8 cellular contexts compared by ENCODE assay signal in the genomic region with DNA sequence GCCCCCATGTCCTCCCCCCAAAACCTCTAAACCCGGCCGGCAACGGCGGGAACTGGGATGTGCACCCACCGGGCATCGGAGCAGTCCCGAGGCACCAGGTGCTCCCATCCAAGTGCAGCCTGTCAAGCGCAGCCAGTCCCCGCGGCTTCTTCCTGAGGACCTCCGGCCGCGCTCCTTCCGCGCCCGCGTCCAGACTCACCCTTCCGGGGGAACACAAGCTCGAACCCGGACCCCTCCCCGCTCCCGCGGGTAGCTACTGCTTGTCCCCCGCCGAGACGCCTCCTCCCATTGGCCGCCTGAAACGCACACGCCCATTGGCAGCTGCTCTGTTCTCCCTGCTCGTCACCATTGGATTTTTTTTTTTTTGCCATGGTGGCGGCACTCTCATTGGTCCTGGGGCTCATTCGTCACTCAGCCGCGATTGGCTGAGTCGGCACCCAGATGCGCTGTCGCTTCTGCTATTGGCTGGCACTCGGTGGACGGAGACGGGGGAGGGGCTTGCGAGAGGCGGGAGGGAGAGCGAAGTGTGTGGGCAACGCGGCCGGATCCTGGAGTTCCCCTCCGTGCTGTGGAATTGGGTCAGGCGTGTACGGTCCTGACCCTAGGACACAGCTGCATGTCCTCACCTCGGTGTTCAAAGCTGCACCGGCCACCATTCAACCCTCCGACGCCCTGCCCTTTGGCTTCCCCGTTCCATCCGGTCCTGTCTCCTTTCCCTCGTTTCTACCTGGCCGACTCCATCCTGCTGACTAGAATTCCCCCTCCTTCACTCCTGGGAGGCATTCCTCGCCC. TPM values are rescaled to one million over a fixed set of nuclear protein-coding genes. Genes with fewer than 3 reads are reported as not detected.
DNase-seq lines count a peak whose midpoint lies in the region; ATAC-seq and TF ChIP-seq lines count a peak whose summit lies in the region.

TSS of gene TYK2 (minus strand) at position 262 of the 792 bp plus-strand sequence. CDS start 2,166 bp downstream, outside the sequence.

- TF ChIP-seq CTCF in GM12875 (IDR thresholded peaks at IDR 0.05; ENCODE audit: borderline replicate concordance, insufficient read depth, low read depth, low read length) (no peak), parathyroid adenoma (IDR thresholded peaks at IDR 0.05) (no peak), tibial nerve (IDR thresholded peaks at IDR 0.05) (peak in 2 of 5 experiments; percentile 44 to 60)

- peak within 1 kb of the TSS; percentile 99 for H2AFZ ChIP-seq in parathyroid adenoma

- DNase-seq in NCI-H1436 (lab: John Stamatoyannopoulos, UW), result peak; percentile 98
- peak; percentile 94 for DNase-seq in T follicular helper cell (ENCODE audit: low read depth)
- peak; percentile 99 for DNase-seq in adipocyte (ENCODE audit: low read depth)
- DNase-seq in Right ventricle myocardium superior, result peak; percentile 98
- peak; percentile 97 to 99 for DNase-seq in tibial nerve (ENCODE audit: low spot score in 2 of 2)

- H3K27ac ChIP-seq in parathyroid adenoma (peak within 1 kb of the TSS; percentile 34), tibial nerve (peak within 1 kb of the TSS; percentile 77 to 94 (median 80))

- intact Hi-C loops in Right ventricle myocardium superior (cut with DNase I), result loop anchor here (10.0 kb wide), 1 partner anchor 446 kb away; the partner anchor contains the start of gene OLFM2

- H3K4me2 ChIP-seq in parathyroid adenoma (ENCODE audit: low read length), result peak within 1 kb of the TSS; percentile 97

- H3K9me3 ChIP-seq in adipocyte (ENCODE audit: control insufficient read depth, low read length) (no peaks in the 10 kb centered on the region), parathyroid adenoma (ENCODE audit: control insufficient read depth, low read length) (no peaks in the 10 kb centered on the region), tibial nerve (no peaks in the 10 kb centered on the region)

- TF ChIP-seq POLR2A in tibial nerve (IDR thresholded peaks at IDR 0.05), result peak in 1 of 2 donors; percentile 44

- H3K27me3 ChIP-seq in adipocyte (replicated peaks; ENCODE audit: control insufficient read depth, insufficient read depth, low read length), result no peaks in the 10 kb centered on the region
- H3K27me3 ChIP-seq in parathyroid adenoma (ENCODE audit: control insufficient read depth, insufficient read depth, low read length), result no peaks in the 10 kb centered on the region
- no peaks in the 10 kb centered on the region for H3K27me3 ChIP-seq in tibial nerve

- H3K9ac ChIP-seq in adipocyte (ENCODE audit: low read length) (peak within 1 kb of the TSS; percentile 90), parathyroid adenoma (peak within 1 kb of the TSS; percentile 50)

- peak; percentile 72 to 87 for TF ChIP-seq EP300 in tibial nerve (IDR thresholded peaks at IDR 0.05)

- peaks cover 7% of the 10 kb centered on the region for H3K79me2 ChIP-seq in parathyroid adenoma

- H3K4me3 ChIP-seq in GM12875 (ENCODE audit: low read depth, low read length) (peak within 1 kb of the TSS; percentile 90), adipocyte (ENCODE audit: low read length) (peak within 1 kb of the TSS; percentile 88), parathyroid adenoma (ENCODE audit: low read depth, low read length) (peak within 1 kb of the TSS; percentile 95), tibial nerve (peak within 1 kb of the TSS; percentile 64 to 98 (median 86))

- H3K36me3 ChIP-seq in adipocyte (ENCODE audit: control insufficient read depth, insufficient read depth, low read length, severe bottlenecking), result peaks cover 12% of the 10 kb centered on the region
- H3K36me3 ChIP-seq in parathyroid adenoma (ENCODE audit: control insufficient read depth, insufficient read depth, low read length), result no peaks in the 10 kb centered on the region
- H3K36me3 ChIP-seq in tibial nerve, result peaks cover 0 to 27% (median 0%) of the 10 kb centered on the region in 3 donors

- peak; percentile 96 for ATAC-seq in HG02798 (IDR thresholded peaks at IDR 0.05; ENCODE audit: poor library complexity, unreplicated experiment)
- ATAC-seq in Right ventricle myocardium superior (ENCODE audit: poor library complexity), result peak; percentile 99

- 1% methylated on average over 49 to 58 of the region's 58 CpGs for WGBS in tibial nerve, 2 donors

- H3K4me1 ChIP-seq in adipocyte (ENCODE audit: control insufficient read depth, insufficient read depth, low read length) (peaks cover 12% of the 10 kb centered on the region), parathyroid adenoma (peaks cover 7% of the 10 kb centered on the region), tibial nerve (peaks cover 0 to 23% (median 13%) of the 10 kb centered on the region in 4 donors)

RNA-seq across cellular contexts. Expression of gene TYK2, which starts in this region (rescaled TPM):
- total RNA-seq in Right ventricle myocardium superior (60.3 TPM), tibial nerve (100 to 1,000 TPM; 112 to 166 (median 125) TPM)

Comparison
In these comparisons a context has a peak if more than half of its experiments do, and no peak if none do; other contexts are left out.
1. Peak in every context shown above with its lines: DNase-seq, ATAC-seq, H3K4me3 ChIP-seq and H3K27ac ChIP-seq.